8 cellular contexts compared by ENCODE assay signal in genomic region chr1:239898067-239898730, GRCh38.
DNase-seq lines count a peak whose midpoint lies in the region; ATAC-seq, FAIRE-seq and TF ChIP-seq lines count a peak whose summit lies in the region.

No MANE protein-coding gene starts in this region.

- in situ Hi-C loops in brain microvascular endothelial cell (cut with HindIII; ENCODE audit: low pct_ligation_motif_present, low sequenced_read_pairs): no loop called here

- FAIRE-seq in GM18507 (lab: Jason Lieb, UNC) (peak; percentile 96), TTC549 (lab: Jason Lieb, UNC) (peak; percentile 96)

- peak; percentile 97 for TF ChIP-seq CTCF in brain microvascular endothelial cell (IDR thresholded peaks at IDR 0.05; ENCODE audit: low read depth, low read length, missing control alignments)

- peaks cover 9% of the 10 kb centered on the region; the same call in 1 of the 2 replicates for H3K4me1 ChIP-seq in iPS-20b (ENCODE audit: insufficient read depth, low read length)

- H3K9ac ChIP-seq in iPS-20b (ENCODE audit: low read depth, low read length): peak overlapping the region; percentile 21; the same call in 1 of the 2 replicates

- H3K4me3 ChIP-seq in brain microvascular endothelial cell (ENCODE audit: low read depth, low read length) (no peak overlapping the region), iPS-20b (ENCODE audit: low read length) (peak overlapping the region; percentile 45; the same call in 1 of the 2 replicates)

- peak; percentile 32 for DNase-seq in 8988T
- peak; percentile 35 for DNase-seq in GM18507 (ENCODE audit: extremely low spot score, insufficient read length, low read depth)
- DNase-seq in NCI-H2029 (lab: John Stamatoyannopoulos, UW): peak; percentile 18
- DNase-seq in brain microvascular endothelial cell: peak; percentile 76
- DNase-seq in stimulated activated CD4-positive, alpha-beta T cell treated with anti-CD3 and anti-CD28 coated beads, Interleukin-12 subunit alpha, Interleukin-12 subunit beta, amount 100 ng/mL, for 24 hours (ENCODE audit: low read depth in 2 of 2): peak; percentile 44 to 66

- H3K27ac ChIP-seq in brain microvascular endothelial cell (no peak overlapping the region), iPS-20b (ENCODE audit: low read length) (no peak overlapping the region)

- peak; percentile 94 for ATAC-seq in HG02981 (IDR thresholded peaks at IDR 0.05; ENCODE audit: unreplicated experiment)

- no peaks in the 10 kb centered on the region; the same call in 1 of the 2 replicates for H3K9me3 ChIP-seq in iPS-20b (ENCODE audit: insufficient read depth, low read depth, low read length)

- no peaks in the 10 kb centered on the region for H3K27me3 ChIP-seq in brain microvascular endothelial cell (replicated peaks)
- no peaks in the 10 kb centered on the region for H3K27me3 ChIP-seq in iPS-20b (ENCODE audit: insufficient read depth, low read length)

- no peaks in the 10 kb centered on the region for H3K36me3 ChIP-seq in brain microvascular endothelial cell (replicated peaks)
- H3K36me3 ChIP-seq in iPS-20b (ENCODE audit: insufficient read depth, low read depth, low read length): no peaks in the 10 kb centered on the region

Comparison
In these comparisons a context has a peak if more than half of its experiments do, and no peak if none do; other contexts are left out.
1. DNase-seq: peak in every context shown above with its lines; median percentile 76 in brain microvascular endothelial cell; 55 in stimulated activated CD4-positive, alpha-beta T cell treated with anti-CD3 and anti-CD28 coated beads, Interleukin-12 subunit alpha, Interleukin-12 subunit beta, amount 100 ng/mL, for 24 hours; 35 in GM18507; 32 in 8988T; 18 in NCI-H2029.